ENCODE assay signal across 8 cellular contexts in genomic region chr3:17023006-17023664, GRCh38.
DNase-seq lines count a peak whose midpoint lies in the region; ATAC-seq, FAIRE-seq and TF ChIP-seq lines count a peak whose summit lies in the region.

No MANE protein-coding gene starts in this region.

- no peaks in the 10 kb centered on the region for H3K9me2 ChIP-seq in PC-3 (replicated peaks; ENCODE audit: low read length)

- peaks cover 71% of the 10 kb centered on the region for H3K4me1 Mint-ChIP-seq in activated CD4-positive, alpha-beta T cell treated with anti-CD3 and anti-CD28 coated beads for 36 hours

- no peak overlapping the region for H3K4me2 ChIP-seq in PC-3 (ENCODE audit: low read length)

- TF ChIP-seq CTCF in GM12865 (IDR thresholded peaks at IDR 0.05; ENCODE audit: insufficient read depth, low read depth, low read length, missing control alignments) (no peak), foreskin keratinocyte (conservative IDR thresholded peaks at IDR 0.05) (no peak), PC-3 (conservative IDR thresholded peaks at IDR 0.05; ENCODE audit: low read depth, low read length) (no peak)

- H3K27me3 Mint-ChIP-seq in activated CD4-positive, alpha-beta T cell treated with anti-CD3 and anti-CD28 coated beads for 36 hours, result no peaks in the 10 kb centered on the region

- H3F3A ChIP-seq in PC-3 (ENCODE audit: low read length, unreplicated experiment), result no peaks in the 10 kb centered on the region

- H3K79me2 ChIP-seq in PC-3 (ENCODE audit: low read length), result no peaks in the 10 kb centered on the region

- intact Hi-C loops in activated CD4-positive, alpha-beta T cell treated with anti-CD3 and anti-CD28 coated beads for 36 hours (cut with DNase I, micrococcal nuclease), result loop anchor here (1.0 to 10.0 kb wide), 10 partner anchors 111 to 728 kb away; partner anchors contain the start of gene PLCL2 (in 1 of the 2)
- intact Hi-C loops in PC-3 (cut with micrococcal nuclease), result no loop called here

- no peaks in the 10 kb centered on the region for H3K36me3 ChIP-seq in PC-3 (ENCODE audit: low read depth, low read length)

- H3K9ac ChIP-seq in PC-3 (ENCODE audit: low read length), result no peak overlapping the region

- peaks cover 19% of the 10 kb centered on the region for H3K36me3 Mint-ChIP-seq in activated CD4-positive, alpha-beta T cell treated with anti-CD3 and anti-CD28 coated beads for 36 hours (ENCODE audit: low read depth)

- CTCF ChIA-PET in activated CD4-positive, alpha-beta T cell treated with anti-CD3 and anti-CD28 coated beads for 36 hours (lab: Charles Lee), result interaction anchor here (0.6 to 2.4 kb wide), 9 partner anchors 9 to 422 kb away, joined by 3 to 5 read pairs (median 4); no protein-coding TSS in a partner anchor
- CTCF ChIA-PET in PC-3 (lab: Charles Lee), result no interaction called here

- ATAC-seq in HG02610 (IDR thresholded peaks at IDR 0.05; ENCODE audit: unreplicated experiment), result peak; percentile 91
- peak; percentile 94 for ATAC-seq in activated CD4-positive, alpha-beta T cell treated with anti-CD3 and anti-CD28 coated beads for 36 hours
- peak; percentile 90 for ATAC-seq in foreskin keratinocyte
- no peak for ATAC-seq in PC-3

- POLR2A ChIA-PET in activated CD4-positive, alpha-beta T cell treated with anti-CD3 and anti-CD28 coated beads for 36 hours (lab: Charles Lee), result interaction anchor here (0.6 kb wide), 1 partner anchor 773 kb away, joined by 3 read pairs; no protein-coding TSS in a partner anchor
- POLR2A ChIA-PET in PC-3 (lab: Charles Lee; ENCODE audit: unreplicated experiment), result no interaction called here

- H3K27me3 ChIP-seq in foreskin keratinocyte, result no peaks in the 10 kb centered on the region
- no peaks in the 10 kb centered on the region for H3K27me3 ChIP-seq in PC-3 (ENCODE audit: low read length)

- H3K4me3 ChIP-seq in GM12865 (ENCODE audit: low read depth, low read length) (peak overlapping the region; percentile 18; the same call in 1 of the 2 replicates), PC-3 (ENCODE audit: low read length) (no peak overlapping the region)

- no TSS peak for BruUV-seq in PC-3 (replicated peaks; lab: Mats Ljungman, UMichigan)

- H4K20me1 ChIP-seq in PC-3 (ENCODE audit: low read length), result no peaks in the 10 kb centered on the region

- H3K4me3 Mint-ChIP-seq in activated CD4-positive, alpha-beta T cell treated with anti-CD3 and anti-CD28 coated beads for 36 hours, result peak overlapping the region; percentile 59

- DNase-seq in GM12865 (ENCODE audit: low read depth), result peak; percentile 80
- DNase-seq in activated CD4-positive, alpha-beta T cell treated with anti-CD3 and anti-CD28 coated beads for 36 hours, result peak; percentile 70
- DNase-seq in foreskin keratinocyte, result peak in 1 of 2 donors; percentile 48
- DNase-seq in hippocampal formation (lab: John Stamatoyannopoulos, UW), result no peak
- DNase-seq in PC-3, result no peak
- no peak for DNase-seq in HK-2 (ENCODE audit: unreplicated experiment)
- DNase-seq in HTR-8/SVneo (ENCODE audit: insufficient read length, low spot score), result no peak

- H2AFZ ChIP-seq in PC-3 (ENCODE audit: low read length), result no peak overlapping the region

- H3K27ac ChIP-seq in foreskin keratinocyte (no peak overlapping the region), PC-3 (ENCODE audit: low read length) (no peak overlapping the region)

- H3K9me3 Mint-ChIP-seq in activated CD4-positive, alpha-beta T cell treated with anti-CD3 and anti-CD28 coated beads for 36 hours (ENCODE audit: low read depth), result no peaks in the 10 kb centered on the region

- H3K4me1 ChIP-seq in foreskin keratinocyte (peaks cover 3% of the 10 kb centered on the region), PC-3 (ENCODE audit: insufficient read depth, low read length) (no peaks in the 10 kb centered on the region)

- no peaks in the 10 kb centered on the region for H3K9me3 ChIP-seq in PC-3 (ENCODE audit: low read length)

- no peak for FAIRE-seq in HTR-8/SVneo (lab: Jason Lieb, UNC)

- peak overlapping the region; percentile 88 for H3K27ac Mint-ChIP-seq in activated CD4-positive, alpha-beta T cell treated with anti-CD3 and anti-CD28 coated beads for 36 hours

Comparison
In these comparisons a context has a peak if more than half of its experiments do, and no peak if none do; other contexts are left out.
1. DNase-seq: peak in GM12865 (single experiment) and activated CD4-positive, alpha-beta T cell treated with anti-CD3 and anti-CD28 coated beads for 36 hours (single experiment); none in hippocampal formation (0 of 2), PC-3 (single experiment), HK-2 (single experiment) and HTR-8/SVneo (single experiment).